In the genomic region with DNA sequence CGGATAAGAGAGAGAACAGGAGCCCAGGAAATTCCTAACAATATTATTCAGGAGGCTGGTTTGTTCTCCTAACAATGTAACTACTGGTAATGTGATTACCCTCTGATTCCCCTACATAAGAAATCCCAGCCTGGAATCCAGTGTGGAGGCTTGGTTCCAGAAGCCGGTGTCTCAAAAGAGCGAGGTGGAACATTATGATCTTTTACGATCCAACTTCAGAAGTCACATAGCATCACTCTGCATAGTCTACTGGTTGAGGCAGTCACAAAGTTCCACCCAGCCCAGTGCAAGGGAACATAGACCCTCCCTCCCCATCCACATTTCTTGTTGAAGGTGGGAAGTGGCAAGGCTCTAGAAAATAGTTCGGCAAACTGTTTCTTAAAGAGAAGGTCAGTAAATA, we compare ENCODE assay signal across 35 cellular contexts.
"Had no signal": no experiment of that assay in that cellular context is flagged by ENCODE, and none has a peak within 500 bp of the region (broad histone marks: within the 10 kb centered on the region; RNA-seq: fewer than 3 reads in every experiment).

No MANE protein-coding gene starts in this region.

- DNase-seq: Karpas-422, Kasumi-1, MG63, MM.1S, MV-4-11, NCI-H1048, NCI-H1092, NCI-H1092 treated with DMSO at 0.1 percent for 48 hours, NCI-H1105, NCI-H1105 treated with DMSO at 0.1 percent for 48 hours, NCI-H1417, NCI-H1417 treated with DMSO at 0.1 percent for 48 hours, NCI-H1436, NCI-H1436 treated with DMSO at 0.1 percent for 48 hours, NCI-H146, NCI-H1694, NCI-H1694 treated with DMSO at 0.1 percent for 48 hours, NCI-H187, NCI-H187 treated with DMSO at 0.1 percent for 48 hours, NCI-H1930, NCI-H2029, NCI-H2029 treated with DMSO at 0.1 percent for 48 hours, NCI-H2081, NCI-H2081 treated with DMSO at 0.1 percent for 48 hours, NCI-H2107, NCI-H2171, NCI-H2171 treated with DMSO at 0.1 percent for 48 hours, NCI-H2227 treated with DMSO at 0.1 percent for 48 hours, NCI-H226, NCI-H345, NCI-H446, NCI-H446 treated with DMSO at 0.1 percent for 48 hours, NCI-H510A, NCI-H510A treated with DMSO at 0.1 percent for 48 hours, NCI-H524 had no signal

- H3K9me3 ChIP-seq: MG63 had no signal

- H3K36me3 ChIP-seq: MG63 had no signal

- H3K27me3 ChIP-seq: MG63 had no signal

- H3K4me3 ChIP-seq: MG63 had no signal
